29 cellular contexts compared by ENCODE assay signal in the genomic region with DNA sequence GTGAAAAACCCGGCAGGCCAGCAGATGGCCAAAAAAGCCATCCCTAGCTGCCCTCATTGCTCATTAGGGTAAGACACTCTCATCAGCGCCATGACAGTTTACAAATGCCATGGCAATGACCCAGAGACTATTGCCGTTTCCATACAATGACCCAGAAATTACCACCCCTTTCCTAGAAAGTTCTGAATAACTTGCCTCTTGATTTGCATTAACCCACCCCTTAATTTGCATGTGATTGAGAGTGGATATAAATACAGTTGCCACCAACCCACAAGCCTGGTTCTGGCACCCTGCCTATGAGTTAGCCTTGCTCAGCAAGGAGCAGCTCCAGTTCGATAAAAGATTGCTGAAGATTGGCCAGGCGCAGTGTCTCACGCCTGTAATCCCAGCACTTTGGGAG. TPM values are rescaled to one million over a fixed set of nuclear protein-coding genes. Genes with fewer than 3 reads are reported as not detected.
"Had no signal": no experiment of that assay in that cellular context is flagged by ENCODE, and none has a peak within 500 bp of the region (broad histone marks: within the 10 kb centered on the region; RNA-seq: fewer than 3 reads in every experiment).

No MANE protein-coding gene starts in this region.

- H3K4me3 ChIP-seq: breast epithelium, colonic mucosa, dorsolateral prefrontal cortex, esophagus muscularis mucosa, hepatocyte, left lung, sigmoid colon, thoracic aorta, upper lobe of left lung had no signal

- ATAC-seq: activated CD4-positive, alpha-beta T cell treated with anti-CD3 and anti-CD28 coated beads for 36 hours; effector memory CD8-positive, alpha-beta T cell; left lung had no signal

- DNase-seq: activated B cell treated with CpG ODN at 0.5 μM for 24 hours; activated CD4-positive, alpha-beta T cell treated with anti-CD3 and anti-CD28 coated beads for 36 hours; activated CD4-positive, alpha-beta T cell treated with anti-CD3 and anti-CD28 coated beads, Interleukin-2, amount 50 U/mL, for 4 hours; activated CD8-positive, alpha-beta memory T cell treated with anti-CD3 and anti-CD28 coated beads for 24 hours; activated CD8-positive, alpha-beta memory T cell treated with anti-CD3 and anti-CD28 coated beads, Interleukin-2, amount 50 U/mL, for 4 hours; activated naive CD4-positive, alpha-beta T cell; activated T-cell treated with anti-CD3 and anti-CD28 coated beads, Interleukin-2, amount 50 U/mL, for 24 hours; colonic mucosa; effector memory CD8-positive, alpha-beta T cell; glutamatergic neuron; kidney glomerular epithelial cell; left lung; midbrain; nephron progenitor cell; sigmoid colon; stimulated activated CD4-positive, alpha-beta T cell treated with anti-CD3 and anti-CD28 coated beads, Interleukin-2, amount 100 ng/mL, for 48 hours; stimulated activated naive CD4-positive, alpha-beta T cell; T1000; upper lobe of left lung had no signal

- H3K27ac ChIP-seq: breast epithelium, dorsolateral prefrontal cortex, esophagus muscularis mucosa, left lung, sigmoid colon, thoracic aorta, upper lobe of left lung had no signal

- H3K4me1 ChIP-seq: breast epithelium, esophagus muscularis mucosa, sigmoid colon had no signal

- H2AFZ ChIP-seq: hepatocyte had no signal

- H3K27me3 ChIP-seq: breast epithelium, colonic mucosa, dorsolateral prefrontal cortex, hepatocyte, left lung, sigmoid colon, upper lobe of left lung had no signal

- H3K36me3 ChIP-seq: breast epithelium, colonic mucosa, esophagus muscularis mucosa, left lung, sigmoid colon, thoracic aorta, upper lobe of left lung had no signal

- H3K9me3 ChIP-seq: breast epithelium, colonic mucosa, esophagus muscularis mucosa, left lung, sigmoid colon, thoracic aorta, upper lobe of left lung had no signal

- H3K79me2 ChIP-seq: hepatocyte had no signal

RNA-seq across cellular contexts. Expression of gene C16orf54, which starts 16.1 kb away (rescaled TPM):
- total RNA-seq: astrocyte, endothelial cell of umbilical vein, lung microvascular endothelial cell had no signal

RNA-seq across cellular contexts. Expression of gene ZG16, which starts 16.2 kb away (rescaled TPM):
- total RNA-seq: activated B cell treated with CpG ODN at 0.5 μM for 24 hours; activated CD4-positive, alpha-beta T cell treated with anti-CD3 and anti-CD28 coated beads for 36 hours; activated T-helper 2 cell treated with anti-CD3 and anti-CD28 coated beads, Interferon-gamma antibody, Interleukin-2, Interleukin-4, amounts not matched to agents 10 μg/mL and 5 μg/mL and 100 μg/mL, durations not matched to agents 14 hours and 24 hours and 36 hours; astrocyte; dorsolateral prefrontal cortex; endothelial cell of umbilical vein; frontal cortex; left lung; lung microvascular endothelial cell; thoracic aorta had no signal
